Comparison of ENCODE assay signal across 17 cellular contexts in genomic region chr22:37489994-37490393, GRCh38. TPM values are rescaled to one million over a fixed set of nuclear protein-coding genes. Genes with fewer than 3 reads are reported as not detected.
"Had no signal": no experiment of that assay in that cellular context is flagged by ENCODE, and none has a peak within 500 bp of the region (broad histone marks: within the 10 kb centered on the region; RNA-seq: fewer than 3 reads in every experiment).

No MANE protein-coding gene starts in this region.

- H3K4me3 Mint-ChIP-seq: activated CD4-positive, alpha-beta T cell treated with anti-CD3 and anti-CD28 coated beads, Interleukin-2, amount 10 ng/mL, durations not matched to agents 7 days and 5 days; activated T-helper 1 cell treated with anti-CD3 and anti-CD28 coated beads, Interleukin-12 subunit alpha, Interleukin-12 subunit beta, Interleukin-2, Interleukin-4 antibody, amounts not matched to agents 30 ng/mL and 10 ng/mL and 1 ng/mL, durations not matched to agents 14 hours and 24 hours and 36 hours; neural crest cell; T-helper 2 cell treated with Interferon-gamma antibody and Interleukin-4, amounts not matched to agents 5 μg/mL and 100 μg/mL, for 36 hours had no signal

- DNase-seq: activated CD4-positive, alpha-beta T cell treated with anti-CD3 and anti-CD28 coated beads, Interleukin-2, amount 10 ng/mL, durations not matched to agents 7 days and 5 days; activated CD8-positive, alpha-beta memory T cell treated with anti-CD3 and anti-CD28 coated beads, Interleukin-2, amount 50 U/mL, for 48 hours; activated naive CD4-positive, alpha-beta T cell; caudate nucleus; colonic mucosa; effector CD4-positive, alpha-beta T cell; esophagus squamous epithelium; kidney glomerular epithelial cell; mesendoderm; ovary; upper lobe of right lung had no signal

- FAIRE-seq: endothelial cell of umbilical vein had no signal

- H3K27me3 ChIP-seq: colonic mucosa, ovary, upper lobe of right lung had no signal

- H3K36me3 ChIP-seq: colonic mucosa, ovary, thoracic aorta, upper lobe of right lung had no signal

- H3K4me3 ChIP-seq: colonic mucosa, esophagus squamous epithelium, ovary, thoracic aorta, upper lobe of right lung had no signal

- H3K27ac ChIP-seq: colonic mucosa, esophagus squamous epithelium, ovary, thoracic aorta, upper lobe of right lung had no signal

- H3K9me3 ChIP-seq: colonic mucosa, esophagus squamous epithelium, ovary, thoracic aorta, upper lobe of right lung had no signal

- ATAC-seq: sciatic nerve, upper lobe of right lung had no signal

- H3K27ac Mint-ChIP-seq: activated CD4-positive, alpha-beta T cell treated with anti-CD3 and anti-CD28 coated beads, Interleukin-2, amount 10 ng/mL, durations not matched to agents 7 days and 5 days; activated T-helper 1 cell treated with anti-CD3 and anti-CD28 coated beads, Interleukin-12 subunit alpha, Interleukin-12 subunit beta, Interleukin-2, Interleukin-4 antibody, amounts not matched to agents 30 ng/mL and 10 ng/mL and 1 ng/mL, durations not matched to agents 14 hours and 24 hours and 36 hours; T-helper 2 cell treated with Interferon-gamma antibody and Interleukin-4, amounts not matched to agents 5 μg/mL and 100 μg/mL, for 36 hours had no signal

- H3K27me3 Mint-ChIP-seq: activated CD4-positive, alpha-beta T cell treated with anti-CD3 and anti-CD28 coated beads, Interleukin-2, amount 10 ng/mL, durations not matched to agents 7 days and 5 days had no signal

RNA-seq across cellular contexts. Expression of gene CARD10, which starts 29.2 kb away (rescaled TPM):
- total RNA-seq: activated CD4-positive, alpha-beta T cell treated with anti-CD3 and anti-CD28 coated beads, Interleukin-2, amount 10 ng/mL, durations not matched to agents 7 days and 5 days; activated T-helper 1 cell treated with anti-CD3 and anti-CD28 coated beads, Interleukin-12 subunit alpha, Interleukin-12 subunit beta, Interleukin-2, Interleukin-4 antibody, amounts not matched to agents 30 ng/mL and 10 ng/mL and 1 ng/mL, durations not matched to agents 14 hours and 24 hours and 36 hours had no signal
